In the genomic region with DNA sequence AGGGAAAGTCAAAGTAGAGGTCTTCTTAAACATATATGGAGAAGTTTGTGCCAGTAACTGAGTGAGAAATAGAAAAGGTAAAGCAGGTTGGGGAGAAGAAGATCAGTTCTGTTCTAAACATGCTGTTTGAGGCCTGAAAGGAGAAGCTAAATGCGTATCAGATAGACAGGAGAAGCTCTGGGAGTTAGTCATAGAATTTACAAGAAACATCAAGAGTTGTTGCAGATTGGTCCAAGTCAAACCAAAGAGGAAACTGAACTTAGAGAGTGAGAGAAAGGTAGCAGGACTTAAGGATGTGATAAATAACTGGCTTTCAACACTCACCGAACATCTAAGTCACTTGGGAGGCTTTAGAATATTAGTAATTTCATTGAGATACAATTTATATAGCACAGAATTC, we compare ENCODE assay signal across 19 cellular contexts.
"Had no signal": no experiment of that assay in that cellular context is flagged by ENCODE, and none has a peak within 500 bp of the region (broad histone marks: within the 10 kb centered on the region; RNA-seq: fewer than 3 reads in every experiment).

No MANE protein-coding gene starts in this region.

- H3K4me1 ChIP-seq: esophagus squamous epithelium, psoas muscle, right lobe of liver, tibial nerve, upper lobe of right lung, vagina had no signal

- H3K27ac ChIP-seq: esophagus squamous epithelium, psoas muscle, right lobe of liver, testis, tibial nerve, upper lobe of right lung, vagina had no signal

- ATAC-seq: psoas muscle; stimulated activated naive B cell treated with anti-CD40 and anti-IgM and Interleukin-4, amounts not matched to agents 10 μg/mL and 1 μg/mL and 100 μg/mL, for 72 hours; stimulated activated naive CD8-positive, alpha-beta T cell treated with anti-CD3 and anti-CD28 coated beads, Interleukin-15, amount 100 ng/mL, for 72 hours; upper lobe of right lung had no signal

- H3K4me1 Mint-ChIP-seq: nephron had no signal

- H3K27me3 Mint-ChIP-seq: naive B cell; stimulated activated naive B cell treated with anti-CD40 and anti-IgM and Interleukin-4, amounts not matched to agents 10 μg/mL and 1 μg/mL and 100 μg/mL, for 72 hours had no signal

- DNase-seq: dermis blood vessel endothelial cell; esophagus squamous epithelium; foreskin melanocyte; head of caudate nucleus; hippocampal formation; naive B cell; psoas muscle; retina; right lobe of liver; stimulated activated CD4-positive, alpha-beta T cell treated with anti-CD3 and anti-CD28 coated beads, Interleukin-1b, Interleukin-23, amount 100 ng/mL, for 48 hours; stimulated activated CD4-positive, alpha-beta T cell treated with anti-CD3 and anti-CD28 coated beads, Interleukin-4, amount 100 ng/mL, for 24 hours; stimulated activated naive B cell treated with anti-CD40 and anti-IgM and Interleukin-4, amounts not matched to agents 10 μg/mL and 1 μg/mL and 100 μg/mL, for 72 hours; stimulated activated naive CD8-positive, alpha-beta T cell treated with anti-CD3 and anti-CD28 coated beads, Interleukin-15, amount 100 ng/mL, for 72 hours; testis; upper lobe of right lung had no signal

- H3K27ac Mint-ChIP-seq: nephron; stimulated activated naive B cell treated with anti-CD40 and anti-IgM and Interleukin-4, amounts not matched to agents 10 μg/mL and 1 μg/mL and 100 μg/mL, for 72 hours; stimulated activated naive CD8-positive, alpha-beta T cell treated with anti-CD3 and anti-CD28 coated beads, Interleukin-15, amount 100 ng/mL, for 72 hours had no signal

- FAIRE-seq: islet of Langerhans had no signal

- H3K4me3 ChIP-seq: esophagus squamous epithelium, psoas muscle, right lobe of liver, testis, tibial nerve, upper lobe of right lung, vagina had no signal

- H3K9me3 Mint-ChIP-seq: nephron had no signal

- H3K27me3 ChIP-seq: esophagus squamous epithelium, right lobe of liver, testis, tibial nerve, upper lobe of right lung, vagina had no signal

- H3K9me3 ChIP-seq: esophagus squamous epithelium, psoas muscle, right lobe of liver, testis, tibial nerve, upper lobe of right lung, vagina had no signal

- H3K4me3 Mint-ChIP-seq: naive B cell; nephron; stimulated activated naive B cell treated with anti-CD40 and anti-IgM and Interleukin-4, amounts not matched to agents 10 μg/mL and 1 μg/mL and 100 μg/mL, for 72 hours; stimulated activated naive CD8-positive, alpha-beta T cell treated with anti-CD3 and anti-CD28 coated beads, Interleukin-15, amount 100 ng/mL, for 72 hours had no signal

- H3K36me3 ChIP-seq: esophagus squamous epithelium, right lobe of liver, tibial nerve, upper lobe of right lung, vagina had no signal
